In the genomic region with DNA sequence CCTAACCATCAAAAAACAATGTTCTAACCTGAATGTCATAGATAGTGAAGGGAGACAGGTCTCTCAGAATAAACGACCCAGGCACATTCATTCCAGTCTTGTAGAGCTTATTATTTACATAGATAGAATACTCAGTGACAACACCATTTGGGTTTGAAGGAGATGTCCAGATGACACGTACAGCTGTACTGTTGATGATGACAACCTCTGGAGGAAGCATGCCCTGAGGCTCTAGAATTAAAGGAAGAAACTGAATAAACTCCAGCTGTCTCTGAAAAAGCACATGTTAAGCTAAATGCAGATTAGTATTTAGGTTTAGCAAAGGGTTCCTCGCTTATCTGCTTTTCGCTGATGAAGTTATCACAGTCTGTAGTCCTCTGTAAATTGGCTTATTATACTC, we compare ENCODE assay signal across 27 cellular contexts.
"Had no signal": no experiment of that assay in that cellular context is flagged by ENCODE, and none has a peak within 500 bp of the region (broad histone marks: within the 10 kb centered on the region; RNA-seq: fewer than 3 reads in every experiment).

No MANE protein-coding gene starts in this region.

- H3K4me3 ChIP-seq: esophagus squamous epithelium, hepatocyte, pancreas, prostate gland, skin epidermis, stomach, thyroid gland, upper lobe of right lung had no signal

- H3K9me3 ChIP-seq: pancreas, prostate gland, thyroid gland, upper lobe of right lung had no signal

- H3K27me3 ChIP-seq: esophagus squamous epithelium, hepatocyte, pancreas, stomach, thyroid gland, upper lobe of right lung had no signal

- H3K79me2 ChIP-seq: hepatocyte had no signal

- H3K27ac ChIP-seq: esophagus squamous epithelium, hepatocyte, pancreas, prostate gland, skin epidermis, stomach, thyroid gland, upper lobe of right lung had no signal

- H3K36me3 ChIP-seq: esophagus squamous epithelium, pancreas, prostate gland, stomach, thyroid gland, upper lobe of right lung had no signal

- DNase-seq: activated CD4-positive, alpha-beta memory T cell treated with anti-CD3 and anti-CD28 coated beads, Interleukin-2, amount 10 ng/mL, durations not matched to agents 7 days and 5 days; activated CD4-positive, alpha-beta T cell treated with anti-CD3 and anti-CD28 coated beads for 1 hour; activated CD4-positive, alpha-beta T cell treated with anti-CD3 and anti-CD28 coated beads, Interleukin-2, amount 10 ng/mL, durations not matched to agents 7 days and 5 days; activated CD8-positive, alpha-beta memory T cell treated with anti-CD3 and anti-CD28 coated beads, Interleukin-2, amount 50 U/mL, for 48 hours; activated gamma-delta T cell; activated naive CD4-positive, alpha-beta T cell treated with anti-CD3 and anti-CD28 coated beads, Interleukin-2, amount 10 ng/mL, durations not matched to agents 7 days and 5 days; activated naive CD8-positive, alpha-beta T cell treated with anti-CD3 and anti-CD28 coated beads, Interleukin-2, amount 10 ng/mL, durations not matched to agents 7 days and 5 days; activated T-cell treated with anti-CD3 and anti-CD28 coated beads, Interleukin-2, amount 50 U/mL, for 24 hours; amniotic stem cell; central memory CD4-positive, alpha-beta T cell; esophagus squamous epithelium; islet precursor cell; left ventricle myocardium superior; naive B cell; nucleus accumbens; pancreas; retina; stimulated activated CD4-positive, alpha-beta T cell treated with anti-CD3 and anti-CD28 coated beads, Interleukin-4, amount 100 ng/mL, for 4 hours; stimulated activated CD8-positive, alpha-beta memory T cell treated with anti-CD3 and anti-CD28 coated beads, Interleukin-4, amount 100 ng/mL, for 48 hours; stomach; T-helper 17 cell; T1000; thyroid gland; upper lobe of right lung had no signal

- H3K4me2 ChIP-seq: hepatocyte had no signal

- H3K4me1 ChIP-seq: esophagus squamous epithelium, pancreas, prostate gland, stomach, thyroid gland, upper lobe of right lung had no signal

- H2AFZ ChIP-seq: hepatocyte had no signal
